39 cellular contexts compared by ENCODE assay signal in the genomic region with DNA sequence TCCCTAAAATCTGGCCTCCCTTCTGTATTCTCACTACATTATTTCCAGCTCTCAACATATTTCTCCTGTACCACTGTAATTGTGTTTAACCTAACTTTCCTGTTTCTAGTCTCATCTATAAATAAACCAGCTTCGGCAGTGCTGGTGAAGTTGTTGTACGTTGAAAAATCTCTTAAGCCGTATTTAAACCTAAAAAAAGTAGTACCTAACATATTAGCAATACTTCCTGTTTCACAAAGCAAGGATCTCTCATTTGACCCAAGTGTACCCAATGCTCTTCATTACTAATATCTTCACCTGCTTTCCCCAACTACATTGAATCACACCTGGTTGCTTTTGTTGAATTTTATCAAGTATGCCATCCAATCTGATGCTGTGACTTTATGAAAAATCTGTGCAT. TPM values are rescaled to one million over a fixed set of nuclear protein-coding genes. Genes with fewer than 3 reads are reported as not detected.
"Had no signal": no experiment of that assay in that cellular context is flagged by ENCODE, and none has a peak within 500 bp of the region (broad histone marks: within the 10 kb centered on the region; RNA-seq: fewer than 3 reads in every experiment).

No MANE protein-coding gene starts in this region.

- H3K36me3 Mint-ChIP-seq: T-cell had no signal

- ATAC-seq: Panc1, PC-3, Right ventricle myocardium inferior, SK-N-SH treated with all-trans-retinoic acid at 6 μM for 48 hours, T-cell had no signal

- H3K4me1 Mint-ChIP-seq: T-cell had no signal

- H3K9me3 ChIP-seq: SJCRH30 had no signal

- H3K27me3 Mint-ChIP-seq: T-cell had no signal

- H3K4me2 ChIP-seq: KMS-11 had no signal

- H3K27ac ChIP-seq: KMS-11, RWPE1, SJCRH30, SK-N-MC had no signal

- H3K27ac Mint-ChIP-seq: T-cell had no signal

- DNase-seq: Karpas-422, KBM-7, NCI-H1048, NCI-H1092 treated with DMSO at 0.1 percent for 48 hours, NCI-H1105 treated with DMSO at 0.1 percent for 48 hours, NCI-H1417, NCI-H1436, NCI-H146, NCI-H1694, NCI-H187, NCI-H1930, NCI-H2029 treated with DMSO at 0.1 percent for 48 hours, NCI-H2081 treated with DMSO at 0.1 percent for 48 hours, NCI-H2107, NCI-H2171, NCI-H226, NCI-H446 treated with DMSO at 0.1 percent for 48 hours, NCI-H510A, NCI-H524, NCI-H526, NCI-H69, NCI-H748 treated with DMSO at 0.1 percent for 48 hours, NCI-H82, OCI-M1, PC-3, SHP77, SIG-M5, SJCRH30, T-cell had no signal

- H3K36me3 ChIP-seq: SJCRH30 had no signal

- H3K4me3 ChIP-seq: SJCRH30, SK-N-MC had no signal

- H3K4me1 ChIP-seq: SJCRH30 had no signal

- H3K9ac ChIP-seq: KMS-11 had no signal

- H3K27me3 ChIP-seq: SJCRH30 had no signal

- H3K9me3 Mint-ChIP-seq: T-cell had no signal

- H3K4me3 Mint-ChIP-seq: T-cell had no signal

RNA-seq across cellular contexts. Expression of a gene that starts 42.2 kb away (rescaled TPM):
- total RNA-seq: LHCN-M2, MCF 10A, PC-3, Right ventricle myocardium inferior, RPMI7951, SK-MEL-5, T-cell had no signal
